In genomic region chr16:85415196-85415988, GRCh38 we compare ENCODE assay signal across 1 cellular context.
TF ChIP-seq lines count a peak whose summit lies in the region.

No MANE protein-coding gene starts in this region.

TF ChIP-seq in HepG2, 621 proteins besides CTCF, POLR2A, EP300 and RAD21:
- TF ChIP-seq RBM39 (IDR thresholded peaks at IDR 0.05; ENCODE audit: low read depth, low read length, poor library complexity, severe bottlenecking): peak; percentile 2
- TF ChIP-seq ZNF724P (CRISPR knock-in tag; IDR thresholded peaks at IDR 0.05; ENCODE audit: borderline replicate concordance): no peak
